In genomic region chr18:68438536-68438935, GRCh38 we compare ENCODE assay signal across 2 cellular contexts.
TF ChIP-seq lines count a peak whose summit lies in the region.

No MANE protein-coding gene starts in this region.

TF ChIP-seq in SK-N-SH, 30 proteins besides CTCF, POLR2A, EP300 and RAD21:
- TF ChIP-seq POLR2AphosphoS5 (IDR thresholded peaks at IDR 0.05; ENCODE audit: low read depth, low read length) (no peak), JUND (IDR thresholded peaks at IDR 0.05) (no peak), TEAD4 (IDR thresholded peaks at IDR 0.05; ENCODE audit: borderline replicate concordance, insufficient read depth) (no peak), GATA2 (CRISPR knock-in tag; IDR thresholded peaks at IDR 0.05) (no peak), EZH2phosphoT487 (IDR thresholded peaks at IDR 0.05; ENCODE audit: borderline replicate concordance, low read depth) (no peak), YY1 (IDR thresholded peaks at IDR 0.05; ENCODE audit: low read depth) (no peak), SIN3A (IDR thresholded peaks at IDR 0.05; ENCODE audit: borderline replicate concordance, low read depth, low read length) (no peak), USF1 (IDR thresholded peaks at IDR 0.05; ENCODE audit: borderline replicate concordance, low read depth) (no peak), NFIC (IDR thresholded peaks at IDR 0.05; ENCODE audit: borderline replicate concordance) (no peak), FOXM1 (IDR thresholded peaks at IDR 0.05; ENCODE audit: low read depth) (no peak), REST (IDR thresholded peaks at IDR 0.05; ENCODE audit: low read depth, low read length) (no peak), TCF12 (IDR thresholded peaks at IDR 0.05) (no peak), CHD2 (IDR thresholded peaks at IDR 0.05; ENCODE audit: low read length, partially characterized antibody) (no peak), SMC3 (IDR thresholded peaks at IDR 0.05; ENCODE audit: low read depth, low read length) (no peak), RCOR1 (IDR thresholded peaks at IDR 0.05; ENCODE audit: low read length) (no peak), FOSL2 (IDR thresholded peaks at IDR 0.05; ENCODE audit: borderline replicate concordance, low read depth) (no peak), IRF3 (IDR thresholded peaks at IDR 0.05; ENCODE audit: low read depth, low read length) (no peak), GABPA (IDR thresholded peaks at IDR 0.05; ENCODE audit: low read depth) (no peak), FOXJ3 (CRISPR knock-in tag; IDR thresholded peaks at IDR 0.05) (no peak)

TF ChIP-seq in SK-N-SH treated with all-trans-retinoic acid at 6 μM for 48 hours, 23 proteins besides CTCF, POLR2A, EP300 and RAD21:
- TF ChIP-seq PATZ1 (CRISPR knock-in tag; IDR thresholded peaks at IDR 0.05; ENCODE audit: borderline replicate concordance) = no peak
- TF ChIP-seq ZNF70 (CRISPR knock-in tag; IDR thresholded peaks at IDR 0.05) = no peak
- TF ChIP-seq ZNF8 (CRISPR knock-in tag; IDR thresholded peaks at IDR 0.05) = no peak
- TF ChIP-seq CSRNP3 (CRISPR knock-in tag; IDR thresholded peaks at IDR 0.05) = no peak
TF ChIP-seq in SK-N-SH treated with all-trans-retinoic acid at 6 μM for 48 hours: peak in this region for 0.
